In the genomic region with DNA sequence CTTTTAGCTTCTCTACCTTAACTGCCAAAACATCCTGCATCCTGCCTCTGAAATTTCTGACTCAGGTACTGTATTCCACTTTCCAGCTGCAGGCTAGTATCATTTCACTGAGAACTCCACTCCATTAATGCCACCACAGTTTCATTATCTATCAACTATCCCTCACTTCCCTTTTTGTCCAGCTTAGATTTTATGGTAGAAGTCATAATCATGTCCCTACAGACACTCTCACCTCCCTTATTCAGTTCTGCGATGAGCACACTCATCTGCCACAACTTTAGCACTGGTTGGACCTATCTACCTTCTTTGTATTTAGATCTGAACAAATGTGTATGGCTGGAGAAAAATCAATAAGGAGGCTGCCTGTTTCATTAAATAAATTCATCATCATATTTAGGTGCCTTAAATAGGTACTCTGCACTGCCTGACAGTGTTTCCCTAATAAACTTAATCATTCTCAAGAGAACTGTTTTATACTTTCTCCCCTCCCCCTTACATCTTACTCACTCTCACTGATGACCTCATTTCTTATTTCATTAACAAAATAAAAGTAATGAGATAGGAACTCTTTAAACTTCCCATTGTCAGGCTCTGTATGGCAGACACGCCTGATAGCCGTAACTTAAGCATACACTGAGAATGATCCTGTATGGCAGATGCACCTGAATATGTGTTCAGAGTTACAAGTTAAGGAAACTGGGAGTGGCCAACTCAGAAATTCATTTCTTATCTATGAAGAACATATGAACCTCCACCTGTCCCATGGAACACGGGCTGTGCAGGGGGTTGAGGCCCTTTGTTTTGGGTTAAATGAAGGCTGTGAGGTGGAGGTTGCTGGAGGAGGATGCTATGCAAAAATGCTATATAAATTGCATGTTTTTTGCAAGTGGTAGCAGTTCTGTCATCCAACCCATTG, we compare ENCODE assay signal across 10 cellular contexts.
A peak's percentile ranks its signal among the peaks of the same experiment; 100 is the strongest.
DNase-seq lines count a peak whose midpoint lies in the region; ATAC-seq, FAIRE-seq and TF ChIP-seq lines count a peak whose summit lies in the region.
"Had no signal": no experiment of that assay in that cellular context is flagged by ENCODE, and none has a peak within 500 bp of the region (broad histone marks: within the 10 kb centered on the region; RNA-seq: fewer than 3 reads in every experiment).

No MANE protein-coding gene starts in this region.

- H3K9me3 Mint-ChIP-seq in CD8-positive, alpha-beta memory T cell, result peaks cover 0 to 3% (median 0%) of the 10 kb centered on the region in 5 donors
- H3K9me3 Mint-ChIP-seq in type B pancreatic cell, result no peaks in the 10 kb centered on the region

- CTCF ChIA-PET in K562 (lab: Yijun Ruan, JAX; ENCODE audit: low intra/inter-chr PET ratio), result no interaction called here
- CTCF ChIA-PET in CD8-positive, alpha-beta memory T cell (lab: Charles Lee), result no interaction called here

- in situ Hi-C loops in K562 (cut with MboI), result no loop called here

- H3K27me3 Mint-ChIP-seq in CD8-positive, alpha-beta memory T cell, result no peaks in the 10 kb centered on the region
- H3K27me3 Mint-ChIP-seq in type B pancreatic cell, result no peaks in the 10 kb centered on the region

- H3K9me3 ChIP-seq in K562 (replicated peaks; ENCODE audit: control insufficient read depth, insufficient read depth, low read depth, low read length) (peaks cover 5% of the 10 kb centered on the region; the same call in 1 of the 2 replicates), left ventricle myocardium inferior (replicated peaks) (no peaks in the 10 kb centered on the region)
- no peaks in the 10 kb centered on the region for H3K9me3 ChIP-seq in CD8-positive, alpha-beta memory T cell (ENCODE audit: low read length)

- DNase-seq in K562 (ENCODE audit: extremely low read depth in 1 of 4, low spot score in 3 of 4) (peak; percentile 37 to 63 (median 52)), type B pancreatic cell (ENCODE audit: extremely low spot score, unreplicated experiment) (no peak), left ventricle myocardium inferior (no peak)
- DNase-seq in CD8-positive, alpha-beta memory T cell, result no peak
- no peak for DNase-seq in effector CD4-positive, alpha-beta T cell
- DNase-seq: Calu3 had no signal

- 22% methylated on average over 4 of the region's 4 CpGs for WGBS in K562 (ENCODE audit: insufficient coverage, low coverage, missing lambda C conversion rate)

- TF ChIP-seq EP300 in K562 (IDR thresholded peaks at IDR 0.05; ENCODE audit: low read length), result peak; percentile 39

- H3K9me1 ChIP-seq in K562 (ENCODE audit: control insufficient read depth, insufficient read depth, low read length), result no peaks in the 10 kb centered on the region

- FAIRE-seq in K562 (lab: Jason Lieb, UNC), result no peak

- H4K20me1 ChIP-seq in K562 (replicated peaks; ENCODE audit: control insufficient read depth, insufficient read depth, low read length), result no peaks in the 10 kb centered on the region

- no peak overlapping the region for H3K9ac ChIP-seq in K562 (ENCODE audit: insufficient read depth in 1 of 2, low read depth in 2 of 2, low read length in 2 of 2)

- POLR2A ChIA-PET in K562 (lab: Yijun Ruan, JAX), result interaction anchor here (0.6 to 1.2 kb wide), 3 partner anchors 10 to 351 kb away, joined by 3 read pairs; no protein-coding TSS in a partner anchor
- POLR2A ChIA-PET in CD8-positive, alpha-beta memory T cell (lab: Charles Lee), result no interaction called here

- no peak overlapping the region for H3K27ac ChIP-seq in K562 (ENCODE audit: extremely low read depth, low read depth, low read length)
- H3K27ac ChIP-seq in CD8-positive, alpha-beta memory T cell (ENCODE audit: low read depth, low read length), result no peak overlapping the region
- H3K27ac ChIP-seq in left ventricle myocardium inferior (replicated peaks), result no peak overlapping the region

- no peak overlapping the region; the same call in 1 of the 2 replicates for H3K4me2 ChIP-seq in K562 (ENCODE audit: insufficient read depth, low read length)

- H3K4me1 Mint-ChIP-seq in CD8-positive, alpha-beta memory T cell, result no peaks in the 10 kb centered on the region
- peaks cover 13% of the 10 kb centered on the region for H3K4me1 Mint-ChIP-seq in type B pancreatic cell (ENCODE audit: unreplicated experiment)

- H2AFZ ChIP-seq in K562 (ENCODE audit: low read depth, low read length), result no peak overlapping the region; the same call in 1 of the 2 replicates

- H3K4me3 Mint-ChIP-seq in CD8-positive, alpha-beta memory T cell, result no peak overlapping the region
- H3K4me3 Mint-ChIP-seq in type B pancreatic cell, result no peak overlapping the region

- H3K4me1 ChIP-seq in K562 (replicated peaks in 1 of 2; ENCODE audit: control insufficient read depth in 2 of 2, insufficient read depth in 2 of 2, low read length in 2 of 2) (peaks cover 0 to 31% of the 10 kb centered on the region in 2 experiments; a peak in 2 of 5 replicates), left ventricle myocardium inferior (peaks cover 15% of the 10 kb centered on the region)
- H3K4me1 ChIP-seq in CD8-positive, alpha-beta memory T cell (ENCODE audit: insufficient read depth, low read length), result no peaks in the 10 kb centered on the region

- H3K27me3 ChIP-seq in K562 (ENCODE audit: control insufficient read depth in 2 of 2, insufficient read depth in 2 of 2, low read length in 2 of 2), result no peaks in the 10 kb centered on the region
- H3K27me3 ChIP-seq in CD8-positive, alpha-beta memory T cell (ENCODE audit: insufficient read depth, low read length, poor library complexity, severe bottlenecking), result no peaks in the 10 kb centered on the region
- H3K27me3 ChIP-seq in left ventricle myocardium inferior (ENCODE audit: low read depth), result no peaks in the 10 kb centered on the region

- TF ChIP-seq POLR2A in K562 (conservative IDR thresholded peaks at IDR 0.05), result no peak

- no peak overlapping the region for H3K27ac Mint-ChIP-seq in CD8-positive, alpha-beta memory T cell
- H3K27ac Mint-ChIP-seq in type B pancreatic cell, result no peak overlapping the region

- H3K4me3 ChIP-seq in K562, result no peak overlapping the region
- H3K4me3 ChIP-seq in CD8-positive, alpha-beta memory T cell (ENCODE audit: low read length), result no peak overlapping the region
- H3K4me3 ChIP-seq in left ventricle myocardium inferior, result no peak overlapping the region

- H3K36me3 ChIP-seq in K562 (ENCODE audit: control insufficient read depth, insufficient read depth, low read length) (no peaks in the 10 kb centered on the region), left ventricle myocardium inferior (no peaks in the 10 kb centered on the region)
- H3K36me3 ChIP-seq in CD8-positive, alpha-beta memory T cell (ENCODE audit: insufficient read depth, low read length), result no peaks in the 10 kb centered on the region

- no TSS peak for BruUV-seq in K562 (replicated peaks; lab: Mats Ljungman, UMichigan)

- ATAC-seq in GM18499 (IDR thresholded peaks at IDR 0.05; ENCODE audit: insufficient read depth, unreplicated experiment) (peak; percentile 54), GM21447 (IDR thresholded peaks at IDR 0.05; ENCODE audit: unreplicated experiment) (peak; percentile 52), HG03159 (IDR thresholded peaks at IDR 0.05; ENCODE audit: unreplicated experiment) (peak; percentile 72), K562 (peak; percentile 77)
- ATAC-seq: Panc1 had no signal

- intact Hi-C loops in K562 (cut with micrococcal nuclease) (no loop called here), left ventricle myocardium inferior (cut with micrococcal nuclease) (no loop called here)

- H3K36me3 Mint-ChIP-seq in CD8-positive, alpha-beta memory T cell, result no peaks in the 10 kb centered on the region
- H3K36me3 Mint-ChIP-seq in type B pancreatic cell, result no peaks in the 10 kb centered on the region

- no peak for TF ChIP-seq RAD21 in K562 (CRISPR knock-in tag; conservative IDR thresholded peaks at IDR 0.05 in 1 of 2, IDR thresholded peaks at IDR 0.05 in 1 of 2)

- TF ChIP-seq CTCF in K562 (IDR thresholded peaks at IDR 0.05 in 2 of 3, conservative IDR thresholded peaks at IDR 0.05 in 1 of 3; ENCODE audit: insufficient read depth in 2 of 3, low read depth in 1 of 3, low read length in 3 of 3) (no peak), type B pancreatic cell (conservative IDR thresholded peaks at IDR 0.05) (no peak), left ventricle myocardium inferior (IDR thresholded peaks at IDR 0.05; ENCODE audit: borderline replicate concordance) (no peak)

- H3K79me2 ChIP-seq in K562 (ENCODE audit: control insufficient read depth, insufficient read depth, low read length), result no peaks in the 10 kb centered on the region

TF ChIP-seq in K562, 482 proteins besides CTCF, POLR2A, EP300 and RAD21 (continues in another document):
- TF ChIP-seq ETV6 (IDR thresholded peaks at IDR 0.05; ENCODE audit: borderline replicate concordance in 1 of 2, low read depth in 2 of 2, low read length in 1 of 2), result no peak
- TF ChIP-seq ETV6 (CRISPR knock-in tag; IDR thresholded peaks at IDR 0.05; ENCODE audit: borderline replicate concordance), result no peak
- TF ChIP-seq JUND (IDR thresholded peaks at IDR 0.05; ENCODE audit: borderline replicate concordance, low read depth, low read length), result 0 out of 2 replicates have a peak, but pooled peaks have one; percentile 3
- 0 out of 3 replicates have a peak, but pooled peaks have one; percentile 32 for TF ChIP-seq JUND (tag; IDR thresholded peaks at IDR 0.05; ENCODE audit: borderline replicate concordance, low read depth, low read length)
- peak; percentile 11; the same call in 1 of the 2 replicates for TF ChIP-seq SMARCE1 (IDR thresholded peaks at IDR 0.05)
- TF ChIP-seq SPI1 (IDR thresholded peaks at IDR 0.05; ENCODE audit: borderline replicate concordance, low read depth, low read length), result peak; percentile 91
- TF ChIP-seq ETV5 (CRISPR knock-in tag; IDR thresholded peaks at IDR 0.05; ENCODE audit: low read depth), result no peak
- TF ChIP-seq COPS2 (conservative IDR thresholded peaks at IDR 0.05), result no peak
- peak; percentile 61 for TF ChIP-seq TAL1 (IDR thresholded peaks at IDR 0.05)
- peak in 1 of 2 experiments; percentile 39; a peak in 1 of 4 replicates for TF ChIP-seq TRIM24 (IDR thresholded peaks at IDR 0.05)
- peak; percentile 49 for TF ChIP-seq ARID1B (IDR thresholded peaks at IDR 0.05)
- TF ChIP-seq ATF3 (IDR thresholded peaks at IDR 0.05), result peak; percentile 88
- no peak for TF ChIP-seq ATF3 (CRISPR knock-in tag; conservative IDR thresholded peaks at IDR 0.05)
- 0 out of 2 replicates have a peak, but pooled peaks have one; percentile 14 for TF ChIP-seq GATA2 (CRISPR knock-in tag; IDR thresholded peaks at IDR 0.05)
- no peak for TF ChIP-seq KDM5B (IDR thresholded peaks at IDR 0.05; ENCODE audit: insufficient replicate concordance, low read depth, low read length)

Comparison
In these comparisons a context has a peak if more than half of its experiments do, and no peak if none do; other contexts are left out.
1. DNase-seq: peak in K562 (4 of 4); none in CD8-positive, alpha-beta memory T cell (0 of 5), type B pancreatic cell (single experiment), left ventricle myocardium inferior (single experiment) and effector CD4-positive, alpha-beta T cell (single experiment).
2. Peak in every context shown above with its lines, with median percentiles within 50 percentile points of each other: ATAC-seq.